In genomic region chr2:136207030-136207623, GRCh38 we compare ENCODE assay signal across 8 cellular contexts.
DNase-seq lines count a peak whose midpoint lies in the region; ATAC-seq lines count a peak whose summit lies in the region.

No MANE protein-coding gene starts in this region.

- peak overlapping the region; percentile 79 for H3K27ac Mint-ChIP-seq in activated T-cell treated with anti-CD3 and anti-CD28 coated beads, Interleukin-2, amount 50 U/mL, for 72 hours

- H3K4me1 Mint-ChIP-seq in activated T-cell treated with anti-CD3 and anti-CD28 coated beads, Interleukin-2, amount 50 U/mL, for 72 hours (ENCODE audit: low read depth): peaks cover 51% of the 10 kb centered on the region

- H3K4me3 Mint-ChIP-seq in activated T-cell treated with anti-CD3 and anti-CD28 coated beads, Interleukin-2, amount 50 U/mL, for 72 hours: peak overlapping the region; percentile 37 to 65

- peaks cover 10 to 16% of the 10 kb centered on the region in 2 donors for H3K9me3 Mint-ChIP-seq in activated T-cell treated with anti-CD3 and anti-CD28 coated beads, Interleukin-2, amount 50 U/mL, for 72 hours

- peak; percentile 51 for ATAC-seq in GM19372 (IDR thresholded peaks at IDR 0.05; ENCODE audit: low read depth, unreplicated experiment)
- ATAC-seq in HG03159 (IDR thresholded peaks at IDR 0.05; ENCODE audit: unreplicated experiment): peak; percentile 56
- ATAC-seq in activated T-cell treated with anti-CD3 and anti-CD28 coated beads, Interleukin-2, amount 50 U/mL, for 72 hours (replicated peaks in 1 of 2): peak; percentile 69 to 71

- peaks cover 14 to 28% of the 10 kb centered on the region in 2 donors for H3K36me3 Mint-ChIP-seq in activated T-cell treated with anti-CD3 and anti-CD28 coated beads, Interleukin-2, amount 50 U/mL, for 72 hours (ENCODE audit: insufficient read depth in 2 of 2)

- no peaks in the 10 kb centered on the region for H3K4me1 ChIP-seq in HAP-1

- H3K27me3 Mint-ChIP-seq in activated T-cell treated with anti-CD3 and anti-CD28 coated beads, Interleukin-2, amount 50 U/mL, for 72 hours (ENCODE audit: low read depth): no peaks in the 10 kb centered on the region

- DNase-seq in DMS79 treated with DMSO at 0.1 percent for 48 hours (lab: John Stamatoyannopoulos, UW) (peak; percentile 83), posterior vena cava (ENCODE audit: low spot score) (no peak), posterior cingulate gyrus (no peak), HAP-1 (ENCODE audit: low spot score in 2 of 2) (no peak), ureter (ENCODE audit: low spot score) (no peak)
- DNase-seq in activated T-cell treated with anti-CD3 and anti-CD28 coated beads, Interleukin-2, amount 50 U/mL, for 72 hours: peak; percentile 23 to 29

- intact Hi-C loops in posterior vena cava (cut with DNase I) (no loop called here), posterior cingulate gyrus (cut with DNase I) (no loop called here)

- in situ Hi-C loops in HAP-1 (cut with MboI; ENCODE audit: low sequenced_read_pairs): no loop called here

- no peak overlapping the region for H3K4me3 ChIP-seq in HAP-1

- H3K36me3 ChIP-seq in HAP-1 (replicated peaks): no peaks in the 10 kb centered on the region

- no peaks in the 10 kb centered on the region for H3K9me3 ChIP-seq in HAP-1

- peaks cover 4% of the 10 kb centered on the region; the same call in 1 of the 2 replicates for H3K27me3 ChIP-seq in HAP-1 (ENCODE audit: low read depth)

Comparison
In these comparisons a context has a peak if more than half of its experiments do, and no peak if none do; other contexts are left out.
1. DNase-seq: peak in DMS79 treated with DMSO at 0.1 percent for 48 hours (single experiment) and activated T-cell treated with anti-CD3 and anti-CD28 coated beads, Interleukin-2, amount 50 U/mL, for 72 hours (2 of 2); none in posterior vena cava (single experiment), posterior cingulate gyrus (0 of 10), HAP-1 (0 of 2) and ureter (single experiment).
2. Peak in every context shown above with its lines, with median percentiles within 50 percentile points of each other: ATAC-seq.